ENCODE assay signal across 1 cellular context in genomic region chr1:44327679-44328491, GRCh38.
TF ChIP-seq lines count a peak whose summit lies in the region.

No MANE protein-coding gene starts in this region.

TF ChIP-seq in HEK293, 187 proteins besides CTCF, POLR2A, EP300 and RAD21 (continued from another document and continues in another):
- TF ChIP-seq ZNF398 (tag by site-specific recombination; IDR thresholded peaks at IDR 0.05) (peak; percentile 47; the same call in 1 of the 2 replicates), ZNF184 (tag by site-specific recombination; IDR thresholded peaks at IDR 0.05) (peak; percentile 95), ZNF121 (tag by site-specific recombination; IDR thresholded peaks at IDR 0.05) (0 out of 2 replicates have a peak, but pooled peaks have one; percentile 39), TCF7L2 (IDR thresholded peaks at IDR 0.05; ENCODE audit: borderline replicate concordance, low read depth, low read length) (no peak), ZNF623 (tag by site-specific recombination; IDR thresholded peaks at IDR 0.05) (peak; percentile 20; the same call in 1 of the 2 replicates), ZNF768 (tag by site-specific recombination; IDR thresholded peaks at IDR 0.05) (no peak), KLF8 (tag by site-specific recombination; IDR thresholded peaks at IDR 0.05) (peak; percentile 83), GLIS1 (tag by site-specific recombination; IDR thresholded peaks at IDR 0.05) (peak; percentile 91), ZNF548 (tag by site-specific recombination; IDR thresholded peaks at IDR 0.05) (no peak), SCRT1 (tag by site-specific recombination; IDR thresholded peaks at IDR 0.05; ENCODE audit: borderline replicate concordance) (no peak), ZNF416 (tag by site-specific recombination; IDR thresholded peaks at IDR 0.05) (no peak), ZNF169 (tag by site-specific recombination; IDR thresholded peaks at IDR 0.05) (no peak), ZNF239 (tag by site-specific recombination; IDR thresholded peaks at IDR 0.05) (no peak), ZNF155 (tag by site-specific recombination; IDR thresholded peaks at IDR 0.05) (no peak), INSM2 (tag by site-specific recombination; IDR thresholded peaks at IDR 0.05) (no peak), ZBTB7A (tag by site-specific recombination; IDR thresholded peaks at IDR 0.05; ENCODE audit: low read depth) (no peak), ZNF202 (tag by site-specific recombination; IDR thresholded peaks at IDR 0.05; ENCODE audit: borderline replicate concordance) (no peak), SP7 (tag by site-specific recombination; IDR thresholded peaks at IDR 0.05) (peak; percentile 93), REST (tag by site-specific recombination; IDR thresholded peaks at IDR 0.05) (no peak), ZNF707 (tag by site-specific recombination; IDR thresholded peaks at IDR 0.05) (no peak), ZNF354C (tag by site-specific recombination; IDR thresholded peaks at IDR 0.05; ENCODE audit: borderline replicate concordance, low read depth) (no peak), ZNF335 (tag by site-specific recombination; conservative IDR thresholded peaks at IDR 0.05) (peak; percentile 68), ZBTB48 (tag by site-specific recombination; IDR thresholded peaks at IDR 0.05) (peak; percentile 73; the same call in 1 of the 2 replicates), HOXD13 (CRISPR knock-in tag; IDR thresholded peaks at IDR 0.05; ENCODE audit: borderline replicate concordance) (no peak), ZNF600 (tag by site-specific recombination; IDR thresholded peaks at IDR 0.05) (peak; percentile 91), ZNF19 (tag by site-specific recombination; IDR thresholded peaks at IDR 0.05; ENCODE audit: low read depth) (no peak), MYNN (tag by site-specific recombination; IDR thresholded peaks at IDR 0.05; ENCODE audit: borderline replicate concordance) (no peak), ZNF211 (tag by site-specific recombination; IDR thresholded peaks at IDR 0.05; ENCODE audit: low read depth) (no peak), ZNF692 (tag by site-specific recombination; IDR thresholded peaks at IDR 0.05) (peak; percentile 74; the same call in 1 of the 2 replicates), GLI2 (tag by site-specific recombination; IDR thresholded peaks at IDR 0.05; ENCODE audit: borderline replicate concordance, low read depth) (no peak), EGR2 (tag by site-specific recombination; IDR thresholded peaks at IDR 0.05; ENCODE audit: low read depth) (peak; percentile 88), SETDB1 (IDR thresholded peaks at IDR 0.05; ENCODE audit: insufficient read length, low read length) (peak; percentile 20), ZBTB44 (tag by site-specific recombination; IDR thresholded peaks at IDR 0.05) (peak; percentile 91), ZNF544 (tag by site-specific recombination; IDR thresholded peaks at IDR 0.05) (peak; percentile 89), ZNF112 (tag by site-specific recombination; IDR thresholded peaks at IDR 0.05) (peak; percentile 69; the same call in 1 of the 2 replicates), ZNF362 (tag by site-specific recombination; IDR thresholded peaks at IDR 0.05) (no peak), ZEB2 (tag by site-specific recombination; IDR thresholded peaks at IDR 0.05) (peak; percentile 94), ZNF510 (tag by site-specific recombination; IDR thresholded peaks at IDR 0.05; ENCODE audit: insufficient replicate concordance) (no peak), ZNF560 (tag by site-specific recombination; IDR thresholded peaks at IDR 0.05; ENCODE audit: borderline replicate concordance) (no peak), ZNF785 (tag by site-specific recombination; IDR thresholded peaks at IDR 0.05) (no peak), ZBTB20 (tag by site-specific recombination; IDR thresholded peaks at IDR 0.05) (peak; percentile 73), ZNF214 (tag by site-specific recombination; IDR thresholded peaks at IDR 0.05; ENCODE audit: borderline replicate concordance) (peak; percentile 28; the same call in 1 of the 2 replicates), ZNF626 (tag by site-specific recombination; IDR thresholded peaks at IDR 0.05) (no peak), ZFP37 (tag by site-specific recombination; IDR thresholded peaks at IDR 0.05) (no peak), ZNF747 (tag by site-specific recombination; IDR thresholded peaks at IDR 0.05) (no peak), ZNF433 (tag by site-specific recombination; IDR thresholded peaks at IDR 0.05; ENCODE audit: low read depth) (no peak), ZNF624 (tag by site-specific recombination; IDR thresholded peaks at IDR 0.05) (no peak), ZNF555 (tag by site-specific recombination; conservative IDR thresholded peaks at IDR 0.05) (no peak), ZNF18 (tag by site-specific recombination; IDR thresholded peaks at IDR 0.05) (peak; percentile 70), ZIC2 (tag by site-specific recombination; IDR thresholded peaks at IDR 0.05) (peak; percentile 46)
- TF ChIP-seq, protein P1, sequence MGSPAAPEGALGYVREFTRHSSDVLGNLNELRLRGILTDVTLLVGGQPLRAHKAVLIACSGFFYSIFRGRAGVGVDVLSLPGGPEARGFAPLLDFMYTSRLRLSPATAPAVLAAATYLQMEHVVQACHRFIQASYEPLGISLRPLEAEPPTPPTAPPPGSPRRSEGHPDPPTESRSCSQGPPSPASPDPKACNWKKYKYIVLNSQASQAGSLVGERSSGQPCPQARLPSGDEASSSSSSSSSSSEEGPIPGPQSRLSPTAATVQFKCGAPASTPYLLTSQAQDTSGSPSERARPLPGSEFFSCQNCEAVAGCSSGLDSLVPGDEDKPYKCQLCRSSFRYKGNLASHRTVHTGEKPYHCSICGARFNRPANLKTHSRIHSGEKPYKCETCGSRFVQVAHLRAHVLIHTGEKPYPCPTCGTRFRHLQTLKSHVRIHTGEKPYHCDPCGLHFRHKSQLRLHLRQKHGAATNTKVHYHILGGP (tag by site-specific recombination; IDR thresholded peaks at IDR 0.05) = no peak
- TF ChIP-seq, protein P2, sequence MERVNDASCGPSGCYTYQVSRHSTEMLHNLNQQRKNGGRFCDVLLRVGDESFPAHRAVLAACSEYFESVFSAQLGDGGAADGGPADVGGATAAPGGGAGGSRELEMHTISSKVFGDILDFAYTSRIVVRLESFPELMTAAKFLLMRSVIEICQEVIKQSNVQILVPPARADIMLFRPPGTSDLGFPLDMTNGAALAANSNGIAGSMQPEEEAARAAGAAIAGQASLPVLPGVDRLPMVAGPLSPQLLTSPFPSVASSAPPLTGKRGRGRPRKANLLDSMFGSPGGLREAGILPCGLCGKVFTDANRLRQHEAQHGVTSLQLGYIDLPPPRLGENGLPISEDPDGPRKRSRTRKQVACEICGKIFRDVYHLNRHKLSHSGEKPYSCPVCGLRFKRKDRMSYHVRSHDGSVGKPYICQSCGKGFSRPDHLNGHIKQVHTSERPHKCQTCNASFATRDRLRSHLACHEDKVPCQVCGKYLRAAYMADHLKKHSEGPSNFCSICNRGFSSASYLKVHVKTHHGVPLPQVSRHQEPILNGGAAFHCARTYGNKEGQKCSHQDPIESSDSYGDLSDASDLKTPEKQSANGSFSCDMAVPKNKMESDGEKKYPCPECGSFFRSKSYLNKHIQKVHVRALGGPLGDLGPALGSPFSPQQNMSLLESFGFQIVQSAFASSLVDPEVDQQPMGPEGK (tag by site-specific recombination; IDR thresholded peaks at IDR 0.05) = peak; percentile 90
